ENCODE assay signal across 1 cellular context in genomic region chr2:240913810-240914644, GRCh38.
A peak's percentile ranks its signal among the peaks of the same experiment; 100 is the strongest.
TF ChIP-seq lines count a peak whose summit lies in the region.

No MANE protein-coding gene starts in this region.

TF ChIP-seq in HepG2, 621 proteins besides CTCF, POLR2A, EP300 and RAD21 (continued from another document):
- TF ChIP-seq MNT (IDR thresholded peaks at IDR 0.05) (no peak), HNRNPL (IDR thresholded peaks at IDR 0.05; ENCODE audit: low read depth, low read length) (peak; percentile 94), ZNF331 (CRISPR knock-in tag; IDR thresholded peaks at IDR 0.05) (0 out of 2 replicates have a peak, but pooled peaks have one; percentile 21), CBX2 (IDR thresholded peaks at IDR 0.05; ENCODE audit: low read depth, low read length) (no peak), CBX2 (CRISPR knock-in tag; IDR thresholded peaks at IDR 0.05; ENCODE audit: low read depth) (no peak), ZNF136 (CRISPR knock-in tag; IDR thresholded peaks at IDR 0.05; ENCODE audit: low read depth) (0 out of 2 replicates have a peak, but pooled peaks have one; percentile 39), ZNF160 (CRISPR knock-in tag; IDR thresholded peaks at IDR 0.05) (0 out of 2 replicates have a peak, but pooled peaks have one; percentile 18), YY1 (IDR thresholded peaks at IDR 0.05; ENCODE audit: insufficient read depth, insufficient replicate concordance, low read depth, low read length) (peak; percentile 34), NCOA2 (CRISPR knock-in tag; IDR thresholded peaks at IDR 0.05) (no peak), ZC3H13 (CRISPR knock-in tag; IDR thresholded peaks at IDR 0.05) (no peak), FOXK2 (IDR thresholded peaks at IDR 0.05) (no peak), ZNF274 (CRISPR knock-in tag; IDR thresholded peaks at IDR 0.05) (peak; percentile 52), GATAD2A (CRISPR knock-in tag; IDR thresholded peaks at IDR 0.05) (peak; percentile 38; the same call in 1 of the 2 replicates), CCDC6 (CRISPR knock-in tag; IDR thresholded peaks at IDR 0.05) (0 out of 2 replicates have a peak, but pooled peaks have one; percentile 29), ZBTB39 (CRISPR knock-in tag; IDR thresholded peaks at IDR 0.05) (0 out of 2 replicates have a peak, but pooled peaks have one; percentile 42), HDAC1 (CRISPR knock-in tag; IDR thresholded peaks at IDR 0.05) (peak; percentile 26; the same call in 1 of the 2 replicates), NFRKB (IDR thresholded peaks at IDR 0.05) (no peak), ZNF850 (CRISPR knock-in tag; conservative IDR thresholded peaks at IDR 0.05) (no peak), ARNT (IDR thresholded peaks at IDR 0.05) (no peak), AHR (CRISPR knock-in tag; IDR thresholded peaks at IDR 0.05) (no peak; the same call in 1 of the 2 replicates), ZMYM2 (CRISPR knock-in tag; IDR thresholded peaks at IDR 0.05) (peak; percentile 39; the same call in 1 of the 2 replicates), ZNF556 (CRISPR knock-in tag; IDR thresholded peaks at IDR 0.05; ENCODE audit: borderline replicate concordance) (0 out of 2 replicates have a peak, but pooled peaks have one; percentile 7), MED8 (CRISPR knock-in tag; IDR thresholded peaks at IDR 0.05; ENCODE audit: insufficient replicate concordance) (no peak), ATF7 (IDR thresholded peaks at IDR 0.05) (no peak), ATF7 (CRISPR knock-in tag; IDR thresholded peaks at IDR 0.05) (peak; percentile 46; the same call in 1 of the 2 replicates), KAT8 (CRISPR knock-in tag; IDR thresholded peaks at IDR 0.05) (no peak), ZNF121 (CRISPR knock-in tag; IDR thresholded peaks at IDR 0.05) (no peak), MTERF4 (CRISPR knock-in tag; IDR thresholded peaks at IDR 0.05) (no peak; the same call in 1 of the 2 replicates), TCF7L2 (IDR thresholded peaks at IDR 0.05; ENCODE audit: low read depth, low read length) (no peak), MEIS1 (CRISPR knock-in tag; IDR thresholded peaks at IDR 0.05; ENCODE audit: borderline replicate concordance) (peak; percentile 68; the same call in 1 of the 2 replicates), ZNF616 (CRISPR knock-in tag; IDR thresholded peaks at IDR 0.05; ENCODE audit: low read depth) (0 out of 2 replicates have a peak, but pooled peaks have one; percentile 66), GABPB1 (CRISPR knock-in tag; IDR thresholded peaks at IDR 0.05) (peak; percentile 61; the same call in 1 of the 2 replicates), REST (IDR thresholded peaks at IDR 0.05; ENCODE audit: borderline replicate concordance in 1 of 2, low read depth in 1 of 2, low read length in 2 of 2) (no peak), PHF21A (CRISPR knock-in tag; IDR thresholded peaks at IDR 0.05) (no peak), NRL (CRISPR knock-in tag; IDR thresholded peaks at IDR 0.05; ENCODE audit: borderline replicate concordance) (0 out of 2 replicates have a peak, but pooled peaks have one; percentile 11), SAFB2 (CRISPR knock-in tag; IDR thresholded peaks at IDR 0.05; ENCODE audit: borderline replicate concordance, low read depth) (no peak), MAF1 (CRISPR knock-in tag; IDR thresholded peaks at IDR 0.05; ENCODE audit: borderline replicate concordance) (no peak), RCOR2 (CRISPR knock-in tag; IDR thresholded peaks at IDR 0.05) (0 out of 2 replicates have a peak, but pooled peaks have one; percentile 33), ZNF691 (CRISPR knock-in tag; IDR thresholded peaks at IDR 0.05; ENCODE audit: borderline replicate concordance, low read depth) (no peak), STAG1 (CRISPR knock-in tag; IDR thresholded peaks at IDR 0.05) (peak; percentile 82), ZBTB25 (CRISPR knock-in tag; IDR thresholded peaks at IDR 0.05) (no peak)
